In the genomic region with DNA sequence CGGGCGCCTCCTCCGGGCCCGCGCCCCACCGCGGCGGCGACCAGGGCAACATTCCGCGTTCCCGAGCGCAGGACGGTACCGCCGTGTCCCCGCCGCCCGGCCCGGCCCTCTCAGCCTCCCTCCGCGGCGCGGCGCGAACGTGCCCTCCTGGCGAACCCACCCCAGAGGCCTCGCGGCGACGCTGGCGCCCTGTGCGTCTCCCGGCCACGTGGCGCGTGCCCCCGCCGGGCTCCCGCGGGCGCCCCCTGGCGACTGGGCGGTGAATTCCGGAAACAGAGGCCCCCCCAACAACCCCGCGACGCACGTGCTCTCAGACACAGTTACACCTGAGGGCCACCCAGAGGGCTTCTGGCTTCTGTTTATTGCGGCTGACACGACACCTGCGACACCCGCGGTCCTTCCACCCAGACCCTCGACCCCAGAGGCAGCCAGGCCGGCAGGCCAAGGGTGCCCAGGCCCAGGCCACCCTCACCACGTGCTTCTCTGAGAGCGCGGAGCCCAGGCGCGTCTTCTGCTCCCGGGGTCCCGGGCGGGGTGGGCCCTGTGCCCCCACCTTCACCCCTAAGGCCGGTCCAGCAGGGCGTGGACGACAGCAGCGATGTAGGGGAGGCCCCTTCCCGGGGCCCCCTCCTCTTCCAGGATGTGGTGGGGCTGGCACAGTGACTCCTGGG, we compare ENCODE assay signal across 14 cellular contexts. TPM values are rescaled to one million over a fixed set of nuclear protein-coding genes. Genes with fewer than 3 reads are reported as not detected.
DNase-seq lines count a peak whose midpoint lies in the region; ATAC-seq, FAIRE-seq and TF ChIP-seq lines count a peak whose summit lies in the region.
"Had no signal": no experiment of that assay in that cellular context is flagged by ENCODE, and none has a peak within 500 bp of the region (broad histone marks: within the 10 kb centered on the region; RNA-seq: fewer than 3 reads in every experiment).

A gene (minus strand): TSS at position 210 of the 671 bp plus-strand sequence. CDS start 158 bp downstream, at position 52.

- H3K9me3 ChIP-seq in cardiac muscle cell (ENCODE audit: low read depth), result no peaks in the 10 kb centered on the region

- TF ChIP-seq CTCF in cardiac muscle cell (IDR thresholded peaks at IDR 0.05; ENCODE audit: low read depth, low read length), result peak; percentile 8

- peaks cover 12% of the 10 kb centered on the region for H3K4me1 ChIP-seq in cardiac muscle cell (ENCODE audit: low read depth)

- peaks cover 13% of the 10 kb centered on the region for H3K36me3 ChIP-seq in cardiac muscle cell

- FAIRE-seq in urothelium cell line (lab: Jason Lieb, UNC), result no peak

- no peak within 1 kb of the TSS for H3K4me3 ChIP-seq in cardiac muscle cell

- in situ Hi-C loops in ACHN (cut with HindIII; ENCODE audit: low pct_ligation_motif_present, low pct_unique_long_range_greater_than_20kb, low sequenced_read_pairs), result no loop called here

- DNase-seq in cardiac muscle cell (ENCODE audit: low read depth in 1 of 2, low spot score in 1 of 2), result no peak
- DNase-seq in left cardiac atrium, result no peak
- peak; percentile 26 for DNase-seq in T1000 (lab: John Stamatoyannopoulos, UW)
- peak; percentile 50 for DNase-seq in left lobe of liver (ENCODE audit: low spot score)
- peak; percentile 55 for DNase-seq in urothelium cell line (ENCODE audit: low spot score)
- no peak for DNase-seq in ACHN
- DNase-seq: activated T-cell treated with anti-CD3 and anti-CD28 coated beads, Interleukin-2, amount 50 U/mL, for 1 hour; GF-D8; NCI-H1417 treated with DMSO at 0.1 percent for 48 hours; retina; RPMI8226 had no signal

- intact Hi-C loops in left cardiac atrium (cut with DNase I), result loop anchor here in 1 of 2 donors (10.0 kb wide), 1 partner anchor 111 kb away; no protein-coding TSS in a partner anchor

- H3K27ac ChIP-seq in cardiac muscle cell, result no peak within 1 kb of the TSS
- H3K27ac ChIP-seq: C4-2B had no signal

- H3K27me3 ChIP-seq in cardiac muscle cell, result no peaks in the 10 kb centered on the region

- ATAC-seq in left cardiac atrium (no peak), left lobe of liver (no peak), HG03159 (IDR thresholded peaks at IDR 0.05; ENCODE audit: unreplicated experiment) (no peak), HG03045 (IDR thresholded peaks at IDR 0.05; ENCODE audit: unreplicated experiment) (no peak)

RNA-seq across cellular contexts. Expression of the gene that starts here (rescaled TPM):
- total RNA-seq in cardiac muscle cell (1.4 and 1.5 TPM in 2 replicates), left cardiac atrium (1 to 10 TPM in 1 of 2 donors, under 1 TPM in 1; 0.58 to 1.5 TPM), left lobe of liver (0.86 TPM)
- polyA plus RNA-seq in cardiac muscle cell, result 2.7 and 3.9 TPM in 2 replicates

Comparison
In these comparisons a context has a peak if more than half of its experiments do, and no peak if none do; other contexts are left out.
1. Peak in DNase-seq in left lobe of liver; RNA of the gene not detected or under 1 TPM.
2. DNase-seq: peak in T1000 (single experiment) and urothelium cell line (single experiment); none in cardiac muscle cell (0 of 2), left cardiac atrium (single experiment) and ACHN (single experiment).